22 cellular contexts compared by ENCODE assay signal in the genomic region with DNA sequence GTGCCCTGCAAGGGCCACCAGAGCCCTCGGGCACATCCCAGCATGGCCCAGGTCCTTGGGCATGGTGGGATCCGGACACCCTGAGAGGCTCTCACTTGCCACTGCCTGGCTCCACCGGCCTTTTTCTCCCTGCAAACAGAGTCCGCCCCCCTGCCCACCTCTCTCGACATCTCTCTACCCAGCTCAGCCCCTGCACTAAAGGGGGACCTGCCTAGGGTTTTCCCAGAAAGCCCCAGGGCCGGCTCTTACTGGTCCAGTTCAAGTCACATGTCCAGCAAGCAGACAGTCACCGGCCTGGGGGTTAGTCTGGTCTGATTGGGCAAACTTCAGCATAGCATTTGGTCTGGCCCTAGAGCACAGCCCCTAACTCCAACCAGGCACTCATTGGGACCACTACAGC. TPM values are rescaled to one million over a fixed set of nuclear protein-coding genes. Genes with fewer than 3 reads are reported as not detected.
DNase-seq lines count a peak whose midpoint lies in the region; ATAC-seq and TF ChIP-seq lines count a peak whose summit lies in the region.
"Had no signal": no experiment of that assay in that cellular context is flagged by ENCODE, and none has a peak within 500 bp of the region (broad histone marks: within the 10 kb centered on the region; RNA-seq: fewer than 3 reads in every experiment).

No MANE protein-coding gene starts in this region.

- in situ Hi-C loops in ACHN (cut with HindIII; ENCODE audit: low pct_ligation_motif_present, low pct_unique_long_range_greater_than_20kb, low sequenced_read_pairs), result no loop called here

- POLR2A ChIA-PET in RWPE1 (lab: Yijun Ruan, JAX; ENCODE audit: low non-redundant PET), result no interaction called here

- DNase-seq in right cardiac atrium (peak in 2 of 3 donors; percentile 9 to 36), heart left ventricle (no peak), RWPE1 (ENCODE audit: low spot score) (no peak), nephron progenitor cell (no peak), ACHN (no peak)
- DNase-seq: AML-193; BE2C; CD4-positive, alpha-beta T cell; CD8-positive, alpha-beta memory T cell; DMS 273 treated with DMSO at 0.1 percent for 48 hours; DMS79; EL; GDM1; GOT3; HFFc6 had no signal

- intact Hi-C loops in right cardiac atrium (cut with DNase I), result no loop called here
- intact Hi-C loops in heart left ventricle (cut with DNase I), result loop anchor here in 1 of 10 donors (10.0 kb wide), 1 partner anchor 69 kb away; no protein-coding TSS in a partner anchor

- H3K27me3 ChIP-seq in right cardiac atrium (ENCODE audit: control insufficient read depth, insufficient read depth) (no peaks in the 10 kb centered on the region), heart left ventricle (no peaks in the 10 kb centered on the region)
- H3K27me3 ChIP-seq: BE2C; BLaER1 treated with 17β-estradiol and CSF1 and Interleukin-3, amounts not matched to agents 10 nM and 100 nM had no signal

- no peaks in the 10 kb centered on the region for H3K27me3 Mint-ChIP-seq in nephron progenitor cell (ENCODE audit: low read depth, poor library complexity)
- H3K27me3 Mint-ChIP-seq: CD4-positive, alpha-beta T cell had no signal

- no peaks in the 10 kb centered on the region for H3K4me1 ChIP-seq in right cardiac atrium (ENCODE audit: control insufficient read depth, insufficient read depth, low read length)
- peaks cover 0 to 8% (median 0%) of the 10 kb centered on the region in 12 donors for H3K4me1 ChIP-seq in heart left ventricle
- H3K4me1 ChIP-seq: BE2C, HAP-1 had no signal

- H3K4me1 Mint-ChIP-seq in nephron progenitor cell, result peaks cover 39% of the 10 kb centered on the region
- H3K4me1 Mint-ChIP-seq: CD14-positive monocyte; CD8-positive, alpha-beta memory T cell had no signal

- H3K27ac ChIP-seq in right cardiac atrium (ENCODE audit: low read length) (no peak overlapping the region), heart left ventricle (no peak overlapping the region), RWPE1 (peak overlapping the region; percentile 16; the same call in 1 of the 2 replicates)
- H3K27ac ChIP-seq: 22Rv1; BLaER1 treated with 17β-estradiol and CSF1 and Interleukin-3, amounts not matched to agents 10 nM and 100 nM had no signal

- CTCF ChIA-PET in RWPE1 (lab: Yijun Ruan, JAX), result interaction anchor here (1.6 kb wide), 1 partner anchor 72 kb away, joined by 4 read pairs; no protein-coding TSS in a partner anchor

- peaks cover 81% of the 10 kb centered on the region for H3K36me3 Mint-ChIP-seq in nephron progenitor cell (ENCODE audit: low read depth)

- H3K9me3 ChIP-seq in right cardiac atrium (ENCODE audit: control insufficient read depth, low read length), result no peaks in the 10 kb centered on the region
- no peaks in the 10 kb centered on the region for H3K9me3 ChIP-seq in heart left ventricle
- H3K9me3 ChIP-seq: BE2C, HAP-1 had no signal

- no peak for TF ChIP-seq POLR2A in heart left ventricle (IDR thresholded peaks at IDR 0.05)

- H3K4me3 Mint-ChIP-seq in nephron progenitor cell, result no peak overlapping the region
- H3K4me3 Mint-ChIP-seq: CD14-positive monocyte; CD4-positive, alpha-beta T cell; CD8-positive, alpha-beta memory T cell; HFFc6 had no signal

- peaks cover 0 to 100% (median 90%) of the 10 kb centered on the region in 9 donors for H3K36me3 ChIP-seq in heart left ventricle

- ATAC-seq in right cardiac atrium, result no peak
- ATAC-seq in heart left ventricle, result no peak
- no peak for ATAC-seq in GM21526 (IDR thresholded peaks at IDR 0.05; ENCODE audit: low FRiP score, unreplicated experiment)
- no peak for ATAC-seq in GM18858 (IDR thresholded peaks at IDR 0.05; ENCODE audit: unreplicated experiment)
- ATAC-seq: GM12878 had no signal

- H3K27ac Mint-ChIP-seq in nephron progenitor cell, result peak overlapping the region; percentile 59
- H3K27ac Mint-ChIP-seq: CD4-positive, alpha-beta T cell; HFFc6 had no signal

- WGBS in right cardiac atrium, result 91% methylated on average over 7 of the region's 7 CpGs
- WGBS in heart left ventricle, 4 donors, result 92 to 94% (median 93%) methylated on average over 5 to 7 of the region's 7 CpGs

- no peak for TF ChIP-seq CTCF in heart left ventricle (IDR thresholded peaks at IDR 0.05)
- TF ChIP-seq CTCF in RWPE1 (conservative IDR thresholded peaks at IDR 0.05; ENCODE audit: low read depth), result no peak
- TF ChIP-seq CTCF in nephron progenitor cell (IDR thresholded peaks at IDR 0.05), result no peak

- H3K4me3 ChIP-seq in right cardiac atrium (ENCODE audit: low read length), result no peak overlapping the region
- H3K4me3 ChIP-seq in heart left ventricle, result no peak overlapping the region
- H3K4me3 ChIP-seq: BLaER1 treated with 17β-estradiol and CSF1 and Interleukin-3, amounts not matched to agents 10 nM and 100 nM; GM12878; HAP-1 had no signal

- no peaks in the 10 kb centered on the region for H3K9me3 Mint-ChIP-seq in nephron progenitor cell
- H3K9me3 Mint-ChIP-seq: CD14-positive monocyte; CD4-positive, alpha-beta T cell; CD8-positive, alpha-beta memory T cell; HFFc6 had no signal

RNA-seq across cellular contexts. Expression of gene SMARCA4, which starts 52.9 kb away (rescaled TPM):
- total RNA-seq in right cardiac atrium (10 to 100 TPM; 33.1 to 49.6 (median 45.6) TPM), heart left ventricle (10 to 100 TPM; 34.1 to 70.9 (median 48.3) TPM)
- polyA plus RNA-seq in right cardiac atrium (39.7 TPM), heart left ventricle (10 to 100 TPM; 49.5 to 62.5 TPM)

Comparison
In these comparisons a context has a peak if more than half of its experiments do, and no peak if none do; other contexts are left out.
1. DNase-seq: peak in right cardiac atrium (2 of 3); none in heart left ventricle (0 of 5), RWPE1 (single experiment), nephron progenitor cell (single experiment) and ACHN (single experiment).